Comparison of ENCODE assay signal across 1 cellular context in the genomic region with DNA sequence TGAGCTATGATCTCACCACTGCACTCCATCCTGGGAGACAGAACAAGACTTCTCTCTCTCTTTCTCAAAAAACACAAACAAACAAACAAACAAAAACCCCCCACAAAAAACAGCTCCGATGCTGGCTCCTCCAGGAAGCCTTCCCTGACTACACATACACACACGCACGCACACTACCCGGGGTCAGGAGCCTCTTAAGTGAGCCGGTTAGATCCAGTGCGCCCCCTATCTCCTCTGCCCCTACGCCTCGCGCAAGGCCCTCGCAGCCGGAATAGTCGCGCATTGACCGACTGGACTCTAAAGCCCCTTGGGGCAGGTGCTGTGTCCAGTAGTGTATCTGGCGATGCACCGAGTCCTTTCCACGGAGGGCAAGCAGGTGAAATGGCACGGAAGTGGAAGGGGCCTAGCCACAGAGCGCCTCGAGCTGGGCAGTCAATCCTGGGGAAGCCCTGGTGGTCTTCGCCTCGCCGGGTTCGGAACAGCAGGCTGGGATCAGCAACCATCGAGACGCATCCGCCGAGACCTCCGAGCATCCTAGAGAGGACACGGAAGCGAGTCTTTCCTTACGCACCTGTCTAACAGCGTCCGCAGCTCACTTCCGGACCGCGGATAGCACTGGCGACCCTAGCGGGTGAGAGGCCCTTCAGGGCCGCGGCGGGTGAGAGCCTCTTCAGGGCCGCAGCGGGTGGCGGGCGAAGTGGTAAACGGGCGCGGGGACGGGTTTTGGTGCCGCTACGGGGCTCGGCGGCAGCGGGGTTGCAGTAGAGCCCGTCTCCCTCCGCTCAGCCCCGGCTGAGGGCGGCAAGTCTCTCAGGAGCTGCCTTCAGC.
A peak's percentile ranks its signal among the peaks of the same experiment; 100 is the strongest.
TF ChIP-seq lines count a peak whose summit lies in the region.

A gene (plus strand): TSS at position 588 of the 828 bp plus-strand sequence. CDS start 2,661 bp downstream, outside the sequence.

TF ChIP-seq in GM12878, 131 proteins besides CTCF, POLR2A, EP300 and RAD21 (continued from another document and continues in another):
- TF ChIP-seq, protein P1, sequence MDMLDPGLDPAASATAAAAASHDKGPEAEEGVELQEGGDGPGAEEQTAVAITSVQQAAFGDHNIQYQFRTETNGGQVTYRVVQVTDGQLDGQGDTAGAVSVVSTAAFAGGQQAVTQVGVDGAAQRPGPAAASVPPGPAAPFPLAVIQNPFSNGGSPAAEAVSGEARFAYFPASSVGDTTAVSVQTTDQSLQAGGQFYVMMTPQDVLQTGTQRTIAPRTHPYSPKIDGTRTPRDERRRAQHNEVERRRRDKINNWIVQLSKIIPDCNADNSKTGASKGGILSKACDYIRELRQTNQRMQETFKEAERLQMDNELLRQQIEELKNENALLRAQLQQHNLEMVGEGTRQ (IDR thresholded peaks at IDR 0.05; ENCODE audit: borderline replicate concordance, low read depth, low read length) = no peak
- TF ChIP-seq HDAC6 (IDR thresholded peaks at IDR 0.05; ENCODE audit: unreplicated experiment) (no peak), CHD4 (IDR thresholded peaks at IDR 0.05) (peak; percentile 88; the same call in 1 of the 2 replicates), BRCA1 (IDR thresholded peaks at IDR 0.05; ENCODE audit: low read depth, low read length) (no peak), NR2C1 (IDR thresholded peaks at IDR 0.05) (peak; percentile 52), RB1 (IDR thresholded peaks at IDR 0.05; ENCODE audit: borderline replicate concordance) (peak; percentile 65; the same call in 1 of the 2 replicates), MEF2B (IDR thresholded peaks at IDR 0.05; ENCODE audit: partially characterized antibody, poor library complexity, severe bottlenecking) (peak; percentile 33), CBX3 (IDR thresholded peaks at IDR 0.05; ENCODE audit: borderline replicate concordance, low read depth) (no peak), IKZF1 (conservative IDR thresholded peaks at IDR 0.05) (peak; percentile 92), GABPA (IDR thresholded peaks at IDR 0.05; ENCODE audit: low read depth) (peak; percentile 97), ZZZ3 (IDR thresholded peaks at IDR 0.05; ENCODE audit: control insufficient read depth, insufficient read length, low read depth) (no peak), SP1 (IDR thresholded peaks at IDR 0.05; ENCODE audit: low read depth, low read length) (no peak), BMI1 (IDR thresholded peaks at IDR 0.05; ENCODE audit: borderline replicate concordance) (no peak), KLF5 (IDR thresholded peaks at IDR 0.05; ENCODE audit: partially characterized antibody) (no peak), SMAD1 (IDR thresholded peaks at IDR 0.05; ENCODE audit: low read depth, partially characterized antibody) (no peak), MYB (IDR thresholded peaks at IDR 0.05; ENCODE audit: borderline replicate concordance, low read depth, low read length) (no peak), ZNF622 (IDR thresholded peaks at IDR 0.05) (no peak), ESRRA (IDR thresholded peaks at IDR 0.05; ENCODE audit: low read length) (peak; percentile 56; the same call in 1 of the 2 replicates), FOXM1 (IDR thresholded peaks at IDR 0.05; ENCODE audit: low read depth, low read length) (no peak), MTA2 (IDR thresholded peaks at IDR 0.05; ENCODE audit: low read depth) (peak; percentile 43; the same call in 1 of the 2 replicates), KDM1A (IDR thresholded peaks at IDR 0.05; ENCODE audit: borderline replicate concordance) (no peak), HCFC1 (IDR thresholded peaks at IDR 0.05; ENCODE audit: low read length) (peak; percentile 79), NFIC (IDR thresholded peaks at IDR 0.05; ENCODE audit: low read depth, low read length) (no peak), JUNB (IDR thresholded peaks at IDR 0.05) (no peak), MYC (IDR thresholded peaks at IDR 0.05; ENCODE audit: insufficient read depth, insufficient read length, insufficient replicate concordance, low read length, severe bottlenecking) (no peak), IKZF2 (IDR thresholded peaks at IDR 0.05) (peak; percentile 44 to 55; a peak in 3 of 4 replicates), RCOR1 (conservative IDR thresholded peaks at IDR 0.05; ENCODE audit: low read depth, low read length) (no peak)
- TF ChIP-seq, protein P2, sequence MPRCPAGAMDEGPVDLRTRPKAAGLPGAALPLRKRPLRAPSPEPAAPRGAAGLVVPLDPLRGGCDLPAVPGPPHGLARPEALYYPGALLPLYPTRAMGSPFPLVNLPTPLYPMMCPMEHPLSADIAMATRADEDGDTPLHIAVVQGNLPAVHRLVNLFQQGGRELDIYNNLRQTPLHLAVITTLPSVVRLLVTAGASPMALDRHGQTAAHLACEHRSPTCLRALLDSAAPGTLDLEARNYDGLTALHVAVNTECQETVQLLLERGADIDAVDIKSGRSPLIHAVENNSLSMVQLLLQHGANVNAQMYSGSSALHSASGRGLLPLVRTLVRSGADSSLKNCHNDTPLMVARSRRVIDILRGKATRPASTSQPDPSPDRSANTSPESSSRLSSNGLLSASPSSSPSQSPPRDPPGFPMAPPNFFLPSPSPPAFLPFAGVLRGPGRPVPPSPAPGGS (IDR thresholded peaks at IDR 0.05; ENCODE audit: borderline replicate concordance, insufficient read depth, low read depth, low read length, poor library complexity, severe bottlenecking) = peak; percentile 61
- TF ChIP-seq, protein P3, sequence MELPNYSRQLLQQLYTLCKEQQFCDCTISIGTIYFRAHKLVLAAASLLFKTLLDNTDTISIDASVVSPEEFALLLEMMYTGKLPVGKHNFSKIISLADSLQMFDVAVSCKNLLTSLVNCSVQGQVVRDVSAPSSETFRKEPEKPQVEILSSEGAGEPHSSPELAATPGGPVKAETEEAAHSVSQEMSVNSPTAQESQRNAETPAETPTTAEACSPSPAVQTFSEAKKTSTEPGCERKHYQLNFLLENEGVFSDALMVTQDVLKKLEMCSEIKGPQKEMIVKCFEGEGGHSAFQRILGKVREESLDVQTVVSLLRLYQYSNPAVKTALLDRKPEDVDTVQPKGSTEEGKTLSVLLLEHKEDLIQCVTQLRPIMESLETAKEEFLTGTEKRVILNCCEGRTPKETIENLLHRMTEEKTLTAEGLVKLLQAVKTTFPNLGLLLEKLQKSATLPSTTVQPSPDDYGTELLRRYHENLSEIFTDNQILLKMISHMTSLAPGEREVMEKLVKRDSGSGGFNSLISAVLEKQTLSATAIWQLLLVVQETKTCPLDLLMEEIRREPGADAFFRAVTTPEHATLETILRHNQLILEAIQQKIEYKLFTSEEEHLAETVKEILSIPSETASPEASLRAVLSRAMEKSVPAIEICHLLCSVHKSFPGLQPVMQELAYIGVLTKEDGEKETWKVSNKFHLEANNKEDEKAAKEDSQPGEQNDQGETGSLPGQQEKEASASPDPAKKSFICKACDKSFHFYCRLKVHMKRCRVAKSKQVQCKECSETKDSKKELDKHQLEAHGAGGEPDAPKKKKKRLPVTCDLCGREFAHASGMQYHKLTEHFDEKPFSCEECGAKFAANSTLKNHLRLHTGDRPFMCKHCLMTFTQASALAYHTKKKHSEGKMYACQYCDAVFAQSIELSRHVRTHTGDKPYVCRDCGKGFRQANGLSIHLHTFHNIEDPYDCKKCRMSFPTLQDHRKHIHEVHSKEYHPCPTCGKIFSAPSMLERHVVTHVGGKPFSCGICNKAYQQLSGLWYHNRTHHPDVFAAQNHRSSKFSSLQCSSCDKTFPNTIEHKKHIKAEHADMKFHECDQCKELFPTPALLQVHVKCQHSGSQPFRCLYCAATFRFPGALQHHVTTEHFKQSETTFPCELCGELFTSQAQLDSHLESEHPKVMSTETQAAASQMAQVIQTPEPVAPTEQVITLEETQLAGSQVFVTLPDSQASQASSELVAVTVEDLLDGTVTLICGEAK (IDR thresholded peaks at IDR 0.05; ENCODE audit: borderline replicate concordance) = peak; percentile 97
- TF ChIP-seq, protein P4, sequence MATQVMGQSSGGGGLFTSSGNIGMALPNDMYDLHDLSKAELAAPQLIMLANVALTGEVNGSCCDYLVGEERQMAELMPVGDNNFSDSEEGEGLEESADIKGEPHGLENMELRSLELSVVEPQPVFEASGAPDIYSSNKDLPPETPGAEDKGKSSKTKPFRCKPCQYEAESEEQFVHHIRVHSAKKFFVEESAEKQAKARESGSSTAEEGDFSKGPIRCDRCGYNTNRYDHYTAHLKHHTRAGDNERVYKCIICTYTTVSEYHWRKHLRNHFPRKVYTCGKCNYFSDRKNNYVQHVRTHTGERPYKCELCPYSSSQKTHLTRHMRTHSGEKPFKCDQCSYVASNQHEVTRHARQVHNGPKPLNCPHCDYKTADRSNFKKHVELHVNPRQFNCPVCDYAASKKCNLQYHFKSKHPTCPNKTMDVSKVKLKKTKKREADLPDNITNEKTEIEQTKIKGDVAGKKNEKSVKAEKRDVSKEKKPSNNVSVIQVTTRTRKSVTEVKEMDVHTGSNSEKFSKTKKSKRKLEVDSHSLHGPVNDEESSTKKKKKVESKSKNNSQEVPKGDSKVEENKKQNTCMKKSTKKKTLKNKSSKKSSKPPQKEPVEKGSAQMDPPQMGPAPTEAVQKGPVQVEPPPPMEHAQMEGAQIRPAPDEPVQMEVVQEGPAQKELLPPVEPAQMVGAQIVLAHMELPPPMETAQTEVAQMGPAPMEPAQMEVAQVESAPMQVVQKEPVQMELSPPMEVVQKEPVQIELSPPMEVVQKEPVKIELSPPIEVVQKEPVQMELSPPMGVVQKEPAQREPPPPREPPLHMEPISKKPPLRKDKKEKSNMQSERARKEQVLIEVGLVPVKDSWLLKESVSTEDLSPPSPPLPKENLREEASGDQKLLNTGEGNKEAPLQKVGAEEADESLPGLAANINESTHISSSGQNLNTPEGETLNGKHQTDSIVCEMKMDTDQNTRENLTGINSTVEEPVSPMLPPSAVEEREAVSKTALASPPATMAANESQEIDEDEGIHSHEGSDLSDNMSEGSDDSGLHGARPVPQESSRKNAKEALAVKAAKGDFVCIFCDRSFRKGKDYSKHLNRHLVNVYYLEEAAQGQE (IDR thresholded peaks at IDR 0.05; ENCODE audit: low read depth, low read length) = no peak; the same call in 1 of the 2 replicates
- TF ChIP-seq, protein P5, sequence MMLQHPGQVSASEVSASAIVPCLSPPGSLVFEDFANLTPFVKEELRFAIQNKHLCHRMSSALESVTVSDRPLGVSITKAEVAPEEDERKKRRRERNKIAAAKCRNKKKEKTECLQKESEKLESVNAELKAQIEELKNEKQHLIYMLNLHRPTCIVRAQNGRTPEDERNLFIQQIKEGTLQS (IDR thresholded peaks at IDR 0.05; ENCODE audit: borderline replicate concordance, extremely low read depth, low read depth, low read length) = no peak
- TF ChIP-seq, protein P6, sequence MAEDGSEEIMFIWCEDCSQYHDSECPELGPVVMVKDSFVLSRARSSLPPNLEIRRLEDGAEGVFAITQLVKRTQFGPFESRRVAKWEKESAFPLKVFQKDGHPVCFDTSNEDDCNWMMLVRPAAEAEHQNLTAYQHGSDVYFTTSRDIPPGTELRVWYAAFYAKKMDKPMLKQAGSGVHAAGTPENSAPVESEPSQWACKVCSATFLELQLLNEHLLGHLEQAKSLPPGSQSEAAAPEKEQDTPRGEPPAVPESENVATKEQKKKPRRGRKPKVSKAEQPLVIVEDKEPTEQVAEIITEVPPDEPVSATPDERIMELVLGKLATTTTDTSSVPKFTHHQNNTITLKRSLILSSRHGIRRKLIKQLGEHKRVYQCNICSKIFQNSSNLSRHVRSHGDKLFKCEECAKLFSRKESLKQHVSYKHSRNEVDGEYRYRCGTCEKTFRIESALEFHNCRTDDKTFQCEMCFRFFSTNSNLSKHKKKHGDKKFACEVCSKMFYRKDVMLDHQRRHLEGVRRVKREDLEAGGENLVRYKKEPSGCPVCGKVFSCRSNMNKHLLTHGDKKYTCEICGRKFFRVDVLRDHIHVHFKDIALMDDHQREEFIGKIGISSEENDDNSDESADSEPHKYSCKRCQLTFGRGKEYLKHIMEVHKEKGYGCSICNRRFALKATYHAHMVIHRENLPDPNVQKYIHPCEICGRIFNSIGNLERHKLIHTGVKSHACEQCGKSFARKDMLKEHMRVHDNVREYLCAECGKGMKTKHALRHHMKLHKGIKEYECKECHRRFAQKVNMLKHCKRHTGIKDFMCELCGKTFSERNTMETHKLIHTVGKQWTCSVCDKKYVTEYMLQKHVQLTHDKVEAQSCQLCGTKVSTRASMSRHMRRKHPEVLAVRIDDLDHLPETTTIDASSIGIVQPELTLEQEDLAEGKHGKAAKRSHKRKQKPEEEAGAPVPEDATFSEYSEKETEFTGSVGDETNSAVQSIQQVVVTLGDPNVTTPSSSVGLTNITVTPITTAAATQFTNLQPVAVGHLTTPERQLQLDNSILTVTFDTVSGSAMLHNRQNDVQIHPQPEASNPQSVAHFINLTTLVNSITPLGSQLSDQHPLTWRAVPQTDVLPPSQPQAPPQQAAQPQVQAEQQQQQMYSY (CRISPR knock-in tag; IDR thresholded peaks at IDR 0.05) = no peak
- TF ChIP-seq, protein P7, sequence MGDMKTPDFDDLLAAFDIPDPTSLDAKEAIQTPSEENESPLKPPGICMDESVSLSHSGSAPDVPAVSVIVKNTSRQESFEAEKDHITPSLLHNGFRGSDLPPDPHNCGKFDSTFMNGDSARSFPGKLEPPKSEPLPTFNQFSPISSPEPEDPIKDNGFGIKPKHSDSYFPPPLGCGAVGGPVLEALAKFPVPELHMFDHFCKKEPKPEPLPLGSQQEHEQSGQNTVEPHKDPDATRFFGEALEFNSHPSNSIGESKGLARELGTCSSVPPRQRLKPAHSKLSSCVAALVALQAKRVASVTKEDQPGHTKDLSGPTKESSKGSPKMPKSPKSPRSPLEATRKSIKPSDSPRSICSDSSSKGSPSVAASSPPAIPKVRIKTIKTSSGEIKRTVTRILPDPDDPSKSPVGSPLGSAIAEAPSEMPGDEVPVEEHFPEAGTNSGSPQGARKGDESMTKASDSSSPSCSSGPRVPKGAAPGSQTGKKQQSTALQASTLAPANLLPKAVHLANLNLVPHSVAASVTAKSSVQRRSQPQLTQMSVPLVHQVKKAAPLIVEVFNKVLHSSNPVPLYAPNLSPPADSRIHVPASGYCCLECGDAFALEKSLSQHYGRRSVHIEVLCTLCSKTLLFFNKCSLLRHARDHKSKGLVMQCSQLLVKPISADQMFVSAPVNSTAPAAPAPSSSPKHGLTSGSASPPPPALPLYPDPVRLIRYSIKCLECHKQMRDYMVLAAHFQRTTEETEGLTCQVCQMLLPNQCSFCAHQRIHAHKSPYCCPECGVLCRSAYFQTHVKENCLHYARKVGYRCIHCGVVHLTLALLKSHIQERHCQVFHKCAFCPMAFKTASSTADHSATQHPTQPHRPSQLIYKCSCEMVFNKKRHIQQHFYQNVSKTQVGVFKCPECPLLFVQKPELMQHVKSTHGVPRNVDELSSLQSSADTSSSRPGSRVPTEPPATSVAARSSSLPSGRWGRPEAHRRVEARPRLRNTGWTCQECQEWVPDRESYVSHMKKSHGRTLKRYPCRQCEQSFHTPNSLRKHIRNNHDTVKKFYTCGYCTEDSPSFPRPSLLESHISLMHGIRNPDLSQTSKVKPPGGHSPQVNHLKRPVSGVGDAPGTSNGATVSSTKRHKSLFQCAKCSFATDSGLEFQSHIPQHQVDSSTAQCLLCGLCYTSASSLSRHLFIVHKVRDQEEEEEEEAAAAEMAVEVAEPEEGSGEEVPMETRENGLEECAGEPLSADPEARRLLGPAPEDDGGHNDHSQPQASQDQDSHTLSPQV (IDR thresholded peaks at IDR 0.05) = no peak
- TF ChIP-seq, protein P8, sequence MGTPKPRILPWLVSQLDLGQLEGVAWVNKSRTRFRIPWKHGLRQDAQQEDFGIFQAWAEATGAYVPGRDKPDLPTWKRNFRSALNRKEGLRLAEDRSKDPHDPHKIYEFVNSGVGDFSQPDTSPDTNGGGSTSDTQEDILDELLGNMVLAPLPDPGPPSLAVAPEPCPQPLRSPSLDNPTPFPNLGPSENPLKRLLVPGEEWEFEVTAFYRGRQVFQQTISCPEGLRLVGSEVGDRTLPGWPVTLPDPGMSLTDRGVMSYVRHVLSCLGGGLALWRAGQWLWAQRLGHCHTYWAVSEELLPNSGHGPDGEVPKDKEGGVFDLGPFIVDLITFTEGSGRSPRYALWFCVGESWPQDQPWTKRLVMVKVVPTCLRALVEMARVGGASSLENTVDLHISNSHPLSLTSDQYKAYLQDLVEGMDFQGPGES (IDR thresholded peaks at IDR 0.05) = no peak
- TF ChIP-seq, protein P9, sequence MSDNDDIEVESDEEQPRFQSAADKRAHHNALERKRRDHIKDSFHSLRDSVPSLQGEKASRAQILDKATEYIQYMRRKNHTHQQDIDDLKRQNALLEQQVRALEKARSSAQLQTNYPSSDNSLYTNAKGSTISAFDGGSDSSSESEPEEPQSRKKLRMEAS (IDR thresholded peaks at IDR 0.05; ENCODE audit: low read depth, low read length) = 0 out of 2 replicates have a peak, but pooled peaks have one; percentile 47
